Comparison of ENCODE assay signal across 25 cellular contexts in the genomic region with DNA sequence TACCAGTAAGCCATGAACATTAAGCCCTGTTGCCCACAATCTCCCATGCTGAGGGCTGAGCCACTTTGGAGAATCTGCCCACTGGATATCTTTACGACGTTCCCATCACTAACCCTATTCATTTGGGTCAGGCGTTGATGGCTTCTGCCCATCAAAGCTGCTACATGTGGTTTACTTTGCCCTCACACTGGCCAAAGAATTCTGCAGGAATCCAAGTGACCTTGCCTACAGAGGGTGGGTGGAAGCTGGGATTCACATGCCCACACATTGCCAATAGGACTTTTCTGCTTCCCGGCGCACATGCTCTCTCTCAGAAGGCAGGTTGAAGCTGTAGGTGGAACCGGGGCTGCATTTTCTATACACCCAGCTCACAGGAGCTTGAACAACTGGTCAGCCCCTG. TPM values are rescaled to one million over a fixed set of nuclear protein-coding genes. Genes with fewer than 3 reads are reported as not detected.
DNase-seq lines count a peak whose midpoint lies in the region; ATAC-seq, FAIRE-seq and TF ChIP-seq lines count a peak whose summit lies in the region.
"Had no signal": no experiment of that assay in that cellular context is flagged by ENCODE, and none has a peak within 500 bp of the region (broad histone marks: within the 10 kb centered on the region; RNA-seq: fewer than 3 reads in every experiment).

No MANE protein-coding gene starts in this region.

- H3K4me1 ChIP-seq in mammary epithelial cell (ENCODE audit: insufficient read depth, low read length) (peaks cover 14% of the 10 kb centered on the region), RWPE2 (ENCODE audit: insufficient read depth, poor library complexity, severe bottlenecking) (no peaks in the 10 kb centered on the region), mesenchymal stem cell (ENCODE audit: control insufficient read depth, insufficient read depth, low read depth, low read length) (peaks cover 11% of the 10 kb centered on the region), smooth muscle cell (ENCODE audit: low read depth) (no peaks in the 10 kb centered on the region), small intestine (ENCODE audit: control insufficient read depth in 2 of 2, insufficient read depth in 1 of 2, low read depth in 1 of 2, low read length in 1 of 2) (no peaks in the 10 kb centered on the region)
- H3K4me1 ChIP-seq: BE2C, Caco-2 had no signal

- intact Hi-C loops in mammary epithelial cell (cut with micrococcal nuclease), result loop anchor here (1.0 kb wide), 1 partner anchor 25 kb away; no protein-coding TSS in a partner anchor
- intact Hi-C loops in MCF 10A (cut with micrococcal nuclease), result no loop called here

- peaks cover 2% of the 10 kb centered on the region for H3K9me3 Mint-ChIP-seq in MCF 10A (ENCODE audit: unreplicated experiment)

- in situ Hi-C loops in mammary epithelial cell (cut with MboI; ENCODE audit: low sequenced_read_pairs in 2 of 2), result no loop called here

- no peak overlapping the region for H2BK12ac ChIP-seq in mesenchymal stem cell (ENCODE audit: low read length in 2 of 2)

- H3K4me3 Mint-ChIP-seq in MCF 10A (ENCODE audit: unreplicated experiment), result no peak overlapping the region

- no peak overlapping the region for H3K4me3 ChIP-seq in mammary epithelial cell (replicated peaks in 1 of 3; ENCODE audit: insufficient read depth in 1 of 3, low read depth in 2 of 3, low read length in 3 of 3)
- no peak overlapping the region for H3K4me3 ChIP-seq in RWPE2 (ENCODE audit: severe bottlenecking)
- no peak overlapping the region for H3K4me3 ChIP-seq in mesenchymal stem cell (ENCODE audit: insufficient read depth in 1 of 2, low read depth in 1 of 2, low read length in 2 of 2)
- no peak overlapping the region for H3K4me3 ChIP-seq in smooth muscle cell
- H3K4me3 ChIP-seq in small intestine (ENCODE audit: low read depth in 1 of 2, low read length in 2 of 2), result no peak overlapping the region
- H3K4me3 ChIP-seq: GM12878, PC-9 had no signal

- peaks cover 7% of the 10 kb centered on the region for H3K4me1 Mint-ChIP-seq in MCF 10A (ENCODE audit: insufficient read depth, unreplicated experiment)

- peak overlapping the region; percentile 36 for H2AFZ ChIP-seq in mammary epithelial cell (ENCODE audit: low read depth, low read length)
- no peak overlapping the region for H2AFZ ChIP-seq in mesenchymal stem cell (ENCODE audit: low read depth, low read length)
- no peak overlapping the region for H2AFZ ChIP-seq in smooth muscle cell (ENCODE audit: low read depth)
- H2AFZ ChIP-seq: PC-9 had no signal

- no peak for ATAC-seq in RWPE2 (ENCODE audit: low read depth)
- ATAC-seq in GM21423 (IDR thresholded peaks at IDR 0.05; ENCODE audit: unreplicated experiment), result no peak
- ATAC-seq: GM12878, SK-N-SH treated with all-trans-retinoic acid at 6 μM for 48 hours had no signal

- H3K9ac ChIP-seq in mammary epithelial cell (ENCODE audit: insufficient read depth, low read length) (no peak overlapping the region), mesenchymal stem cell (ENCODE audit: low read length) (no peak overlapping the region), smooth muscle cell (ENCODE audit: low read depth) (no peak overlapping the region)

- no peak overlapping the region for H3K27ac Mint-ChIP-seq in MCF 10A (ENCODE audit: low read depth, unreplicated experiment)

- CTCF ChIA-PET in mammary epithelial cell (lab: Charles Lee; ENCODE audit: low non-redundant PET) (interaction anchor here (0.6 to 0.7 kb wide), 2 partner anchors 9 to 92 kb away, joined by 4 read pairs; no protein-coding TSS in a partner anchor), MCF 10A (lab: Yijun Ruan, JAX) (interaction anchor here (0.7 to 3.4 kb wide), 9 partner anchors 8 to 528 kb away, joined by 3 to 35 read pairs (median 5); no protein-coding TSS in a partner anchor)

- H3K4ac ChIP-seq in mesenchymal stem cell (ENCODE audit: low read depth in 1 of 2, low read length in 2 of 2), result no peak overlapping the region

- H3K27ac ChIP-seq in mammary epithelial cell (ENCODE audit: insufficient read depth, low read depth, low read length) (no peak overlapping the region), RWPE2 (ENCODE audit: poor library complexity, severe bottlenecking) (peak overlapping the region; percentile 9), mesenchymal stem cell (ENCODE audit: low read length, poor library complexity, severe bottlenecking) (peak overlapping the region; percentile 1), smooth muscle cell (ENCODE audit: low read depth) (peak overlapping the region; percentile 42), small intestine (ENCODE audit: low read depth in 1 of 2, low read length in 1 of 2) (no peak overlapping the region)
- H3K27ac ChIP-seq: PC-9, RWPE1 had no signal

- H4K20me1 ChIP-seq in mammary epithelial cell (ENCODE audit: insufficient read depth, low read length) (no peaks in the 10 kb centered on the region), smooth muscle cell (ENCODE audit: low read depth) (no peaks in the 10 kb centered on the region)

- WGBS in mammary epithelial cell (ENCODE audit: low coverage, missing lambda C conversion rate), result 97% methylated on average over 6 of the region's 6 CpGs
- 95% methylated on average over 6 of the region's 6 CpGs for WGBS in mesenchymal stem cell
- WGBS in smooth muscle cell (ENCODE audit: low lambda C conversion rate), result 83% methylated on average over 6 of the region's 6 CpGs
- WGBS in small intestine, 3 donors, result 94 to 97% (median 96%) methylated on average over 6 of the region's 6 CpGs

- no peaks in the 10 kb centered on the region for H3K79me1 ChIP-seq in mesenchymal stem cell (replicated peaks; ENCODE audit: low read length, poor library complexity, severe bottlenecking)

- H3K79me2 ChIP-seq in mammary epithelial cell (ENCODE audit: insufficient read depth, low read length) (no peaks in the 10 kb centered on the region), smooth muscle cell (ENCODE audit: low read depth) (no peaks in the 10 kb centered on the region)

- no peak overlapping the region for H3K14ac ChIP-seq in mesenchymal stem cell (ENCODE audit: low read length in 2 of 2)

- H2AK5ac ChIP-seq in mesenchymal stem cell (ENCODE audit: low read length, severe bottlenecking), result no peak overlapping the region

- H3K36me3 ChIP-seq in mammary epithelial cell (ENCODE audit: insufficient read depth, low read length) (no peaks in the 10 kb centered on the region), RWPE2 (ENCODE audit: low read depth) (no peaks in the 10 kb centered on the region), mesenchymal stem cell (ENCODE audit: control insufficient read depth in 1 of 2, insufficient read depth in 2 of 2, low read depth in 1 of 2, low read length in 2 of 2) (peaks cover 0 to 88% of the 10 kb centered on the region in 2 experiments), smooth muscle cell (ENCODE audit: low read depth) (no peaks in the 10 kb centered on the region), small intestine (ENCODE audit: control insufficient read depth in 2 of 2, insufficient read depth in 2 of 2, low read length in 2 of 2) (peaks cover 2 to 18% of the 10 kb centered on the region in 2 donors)
- H3K36me3 ChIP-seq: BE2C had no signal

- H3K27me3 ChIP-seq in mammary epithelial cell (ENCODE audit: insufficient read depth, low read length) (no peaks in the 10 kb centered on the region), RWPE2 (ENCODE audit: insufficient read depth, poor library complexity, severe bottlenecking) (no peaks in the 10 kb centered on the region), mesenchymal stem cell (ENCODE audit: control insufficient read depth in 1 of 2, insufficient read depth in 1 of 2, low read length in 2 of 2) (peaks cover 0 to 17% of the 10 kb centered on the region in 2 experiments), smooth muscle cell (ENCODE audit: low read depth) (peaks cover 28% of the 10 kb centered on the region), small intestine (ENCODE audit: control insufficient read depth in 2 of 2, insufficient read depth in 2 of 2, low read length in 2 of 2) (no peaks in the 10 kb centered on the region)
- H3K27me3 ChIP-seq: BE2C had no signal

- H2BK5ac ChIP-seq in mesenchymal stem cell (ENCODE audit: low read depth, low read length, poor library complexity, severe bottlenecking), result no peak overlapping the region

- FAIRE-seq in small intestine (lab: Jason Lieb, UNC) (no peak), frontal cortex (lab: Jason Lieb, UNC) (no peak)
- FAIRE-seq: GM12878 had no signal

- no peak for TF ChIP-seq CTCF in mammary epithelial cell (conservative IDR thresholded peaks at IDR 0.05 in 1 of 2, IDR thresholded peaks at IDR 0.05 in 1 of 2; ENCODE audit: extremely low read depth in 1 of 2, insufficient read depth in 1 of 2, low read depth in 1 of 2, low read length in 2 of 2)
- no peak for TF ChIP-seq CTCF in MCF 10A (IDR thresholded peaks at IDR 0.05; ENCODE audit: unreplicated experiment)
- no peak for TF ChIP-seq CTCF in RWPE2 (IDR thresholded peaks at IDR 0.05; ENCODE audit: poor library complexity, severe bottlenecking)
- TF ChIP-seq CTCF in smooth muscle cell (IDR thresholded peaks at IDR 0.05; ENCODE audit: borderline replicate concordance, insufficient read depth, poor library complexity, severe bottlenecking), result no peak

- H2BK120ac ChIP-seq in mesenchymal stem cell (ENCODE audit: low read depth, low read length), result no peak overlapping the region

- DNase-seq in mammary epithelial cell, result no peak
- DNase-seq in MCF 10A (ENCODE audit: unreplicated experiment), result no peak
- no peak for DNase-seq in RWPE2 (ENCODE audit: low spot score)
- DNase-seq in mesenchymal stem cell, result no peak
- no peak for DNase-seq in smooth muscle cell (lab: John Stamatoyannopoulos, UW; ENCODE audit: unreplicated experiment)
- no peak for DNase-seq in small intestine
- DNase-seq in frontal cortex (ENCODE audit: low spot score in 2 of 2), result no peak
- DNase-seq: 8988T, BE2C, Caco-2, DMS 273 treated with DMSO at 0.1 percent for 48 hours, DMS79 treated with DMSO at 0.1 percent for 48 hours, Karpas-422, NCI-H1092 treated with DMSO at 0.1 percent for 48 hours, NCI-H146, NCI-H2029, NCI-H2227 treated with DMSO at 0.1 percent for 48 hours, NCI-H510A, NCI-H748 treated with DMSO at 0.1 percent for 48 hours, SIG-M5 had no signal

- BruUV-seq in mammary epithelial cell (replicated peaks; lab: Mats Ljungman, UMichigan) (no TSS peak), MCF 10A (replicated peaks; lab: Mats Ljungman, UMichigan) (no TSS peak)

- dilution Hi-C loops in mammary epithelial cell (cut with HindIII; ENCODE audit: low sequenced_read_pairs), result no loop called here

- no peak overlapping the region for H4K91ac ChIP-seq in mesenchymal stem cell (ENCODE audit: low read length)

- no peak overlapping the region for H4K8ac ChIP-seq in mesenchymal stem cell (ENCODE audit: low read length)

- H3K4me2 ChIP-seq in mammary epithelial cell (ENCODE audit: insufficient read depth, low read depth, low read length) (no peak overlapping the region), mesenchymal stem cell (ENCODE audit: low read length, poor library complexity, severe bottlenecking) (no peak overlapping the region), smooth muscle cell (no peak overlapping the region)
- H3K4me2 ChIP-seq: PC-9 had no signal

- H3F3A ChIP-seq in smooth muscle cell (ENCODE audit: low read depth), result no peaks in the 10 kb centered on the region

- peaks cover 5% of the 10 kb centered on the region for H3K9me3 ChIP-seq in mammary epithelial cell (replicated peaks; ENCODE audit: insufficient read depth, low read length)
- peaks cover 7% of the 10 kb centered on the region for H3K9me3 ChIP-seq in RWPE2 (ENCODE audit: severe bottlenecking)
- H3K9me3 ChIP-seq in mesenchymal stem cell (ENCODE audit: control insufficient read depth, low read length), result peaks cover 3% of the 10 kb centered on the region
- H3K9me3 ChIP-seq in smooth muscle cell (replicated peaks; ENCODE audit: low read depth), result no peaks in the 10 kb centered on the region
- H3K9me3 ChIP-seq in small intestine (ENCODE audit: control insufficient read depth, low read depth), result no peaks in the 10 kb centered on the region
- H3K9me3 ChIP-seq: BE2C, Caco-2 had no signal

- H3K23ac ChIP-seq in mesenchymal stem cell (ENCODE audit: low read length in 2 of 2), result no peak overlapping the region

- no peak overlapping the region for H3K18ac ChIP-seq in mesenchymal stem cell (ENCODE audit: low read depth in 1 of 2, low read length in 2 of 2)

- no peak overlapping the region for H2BK15ac ChIP-seq in mesenchymal stem cell (ENCODE audit: low read depth, poor library complexity, severe bottlenecking)

- no peaks in the 10 kb centered on the region for H3K36me3 Mint-ChIP-seq in MCF 10A (ENCODE audit: insufficient read depth, unreplicated experiment)

- POLR2A ChIA-PET in MCF 10A (lab: Yijun Ruan, JAX), result no interaction called here

- no peaks in the 10 kb centered on the region for H3K27me3 Mint-ChIP-seq in MCF 10A (ENCODE audit: insufficient read depth, unreplicated experiment)

RNA-seq across cellular contexts. Expression of a gene that starts 28.3 kb away (rescaled TPM):
- 1 to 10 TPM in 1 of 2 donors, under 1 TPM in 1; 0.83 to 4.8 TPM for total RNA-seq in mammary epithelial cell
- polyA plus RNA-seq in mammary epithelial cell, result 0.71 TPM
- not detected for polyA minus RNA-seq in mammary epithelial cell
- 0.33 and 0.71 TPM in 2 replicates for total RNA-seq in MCF 10A (2022)
- 0.48 TPM for polyA plus RNA-seq in mesenchymal stem cell (2013, experiment 1 of 2)
- polyA plus RNA-seq in mesenchymal stem cell (2013, experiment 2 of 2), result 0.41 TPM
- total RNA-seq in smooth muscle cell, result not detected in 2 replicates
- not detected in 2 replicates for polyA plus RNA-seq in smooth muscle cell
- 1 to 10 TPM; 2.7 to 7.7 (median 2.7) TPM for polyA plus RNA-seq in small intestine
- total RNA-seq in frontal cortex, result 0.82 TPM

RNA-seq across cellular contexts. Expression of a gene that starts 49.9 kb away (rescaled TPM):
- under 1 TPM in 1 of 2 donors, not detected in 1; 0.09 TPM for total RNA-seq in mammary epithelial cell
- 0.01 TPM for polyA plus RNA-seq in mammary epithelial cell
- not detected for polyA minus RNA-seq in mammary epithelial cell
- total RNA-seq in MCF 10A (2022), result not detected in 2 replicates
- 0.01 TPM for polyA plus RNA-seq in mesenchymal stem cell (2013, experiment 1 of 2)
- not detected for polyA plus RNA-seq in mesenchymal stem cell (2013, experiment 2 of 2)
- total RNA-seq in smooth muscle cell, result 0.09 and 0.13 TPM in 2 replicates
- 1.1 TPM in 1 of 2 replicates, not detected in the other for polyA plus RNA-seq in smooth muscle cell
- 1 to 10 TPM in 2 of 3 donors, under 1 TPM in 1; 0.45 to 4.8 (median 4.3) TPM for polyA plus RNA-seq in small intestine
- 18.3 TPM for total RNA-seq in frontal cortex
- total RNA-seq: Caco-2 had no signal

Comparison
In these comparisons a context has a peak if more than half of its experiments do, and no peak if none do; other contexts are left out.
1. H3K27ac ChIP-seq: peak in RWPE2 (single experiment), mesenchymal stem cell (single experiment) and smooth muscle cell (single experiment); none in mammary epithelial cell (single experiment) and small intestine (0 of 2).
2. RNA of a gene that starts 49.9 kb away (total RNA-seq): 18.3 TPM in frontal cortex (single experiment); 0.09 TPM in mammary epithelial cell, 0.09 to 0.13 TPM in smooth muscle cell and not detected in MCF 10A; every median in the first group is over 10 times any median in the second.